1 cellular context compared by ENCODE assay signal in genomic region chr9:137429974-137430722, GRCh38.
TF ChIP-seq lines count a peak whose summit lies in the region.

No MANE protein-coding gene starts in this region.

TF ChIP-seq in K562, 482 proteins besides CTCF, POLR2A, EP300 and RAD21 (continued from another document and continues in another):
- TF ChIP-seq MBD1 (CRISPR knock-in tag; IDR thresholded peaks at IDR 0.05) (no peak), BCL6 (CRISPR knock-in tag; IDR thresholded peaks at IDR 0.05) (no peak), PURB (CRISPR knock-in tag; IDR thresholded peaks at IDR 0.05; ENCODE audit: low read depth) (no peak), E2F6 (IDR thresholded peaks at IDR 0.05; ENCODE audit: borderline replicate concordance in 1 of 2, extremely low read depth in 1 of 2, insufficient read depth in 1 of 2, insufficient read length in 1 of 2, low read depth in 1 of 2, low read length in 1 of 2, poor library complexity in 1 of 2, severe bottlenecking in 1 of 2) (peak in 1 of 2 experiments; percentile 17), SRSF9 (IDR thresholded peaks at IDR 0.05; ENCODE audit: borderline replicate concordance, low read depth, low read length) (no peak), DDX20 (tag; IDR thresholded peaks at IDR 0.05; ENCODE audit: low read depth) (no peak), MAZ (CRISPR knock-in tag; conservative IDR thresholded peaks at IDR 0.05 in 1 of 2, IDR thresholded peaks at IDR 0.05 in 1 of 2) (0 out of 4 replicates have a peak, but pooled peaks of 1 of the 2 experiments have one; percentile 26), ZNF830 (CRISPR knock-in tag; IDR thresholded peaks at IDR 0.05) (no peak), ZNF431 (CRISPR knock-in tag; IDR thresholded peaks at IDR 0.05) (no peak), EGR1 (conservative IDR thresholded peaks at IDR 0.05) (peak; percentile 36; the same call in 1 of the 2 replicates), SOX6 (IDR thresholded peaks at IDR 0.05) (no peak), SAFB2 (IDR thresholded peaks at IDR 0.05; ENCODE audit: borderline replicate concordance, low read depth, low read length, severe bottlenecking) (no peak), DLX4 (CRISPR knock-in tag; IDR thresholded peaks at IDR 0.05) (no peak), MAFK (IDR thresholded peaks at IDR 0.05; ENCODE audit: low read length) (no peak), ZNF12 (CRISPR knock-in tag; IDR thresholded peaks at IDR 0.05) (no peak), ZC3H8 (IDR thresholded peaks at IDR 0.05) (no peak), ELK1 (CRISPR knock-in tag; IDR thresholded peaks at IDR 0.05) (no peak), PRMT5 (CRISPR knock-in tag; IDR thresholded peaks at IDR 0.05) (no peak), CCNT2 (IDR thresholded peaks at IDR 0.05; ENCODE audit: borderline replicate concordance, extremely low read depth, insufficient read length, low read depth, low read length) (peak; percentile 71), NONO (IDR thresholded peaks at IDR 0.05; ENCODE audit: low read depth in 2 of 2, low read length in 1 of 2) (no peak), HOXB6 (CRISPR knock-in tag; IDR thresholded peaks at IDR 0.05; ENCODE audit: borderline replicate concordance) (no peak), GATAD2B (IDR thresholded peaks at IDR 0.05; ENCODE audit: borderline replicate concordance) (no peak), RBFOX2 (IDR thresholded peaks at IDR 0.05; ENCODE audit: low read depth, low read length) (peak; percentile 74), ZBTB9 (CRISPR knock-in tag; IDR thresholded peaks at IDR 0.05) (peak; percentile 33; the same call in 1 of the 2 replicates), HOMEZ (CRISPR knock-in tag; IDR thresholded peaks at IDR 0.05) (no peak), PHF8 (IDR thresholded peaks at IDR 0.05; ENCODE audit: borderline replicate concordance, low read length) (peak; percentile 53; the same call in 1 of the 2 replicates), ZC3H4 (CRISPR knock-in tag; IDR thresholded peaks at IDR 0.05; ENCODE audit: borderline replicate concordance) (peak; percentile 4; the same call in 1 of the 2 replicates), MCM5 (IDR thresholded peaks at IDR 0.05; ENCODE audit: low read depth) (no peak), BHLHE40 (IDR thresholded peaks at IDR 0.05; ENCODE audit: low read length) (peak; percentile 54), POLR2G (IDR thresholded peaks at IDR 0.05; ENCODE audit: low read depth, low read length) (peak; percentile 78), ARHGAP35 (IDR thresholded peaks at IDR 0.05; ENCODE audit: partially characterized antibody) (no peak), ZBTB7A (IDR thresholded peaks at IDR 0.05; ENCODE audit: borderline replicate concordance, control insufficient read depth, low read depth, low read length) (0 out of 2 replicates have a peak, but pooled peaks have one; percentile 25), ZNF512 (tag; IDR thresholded peaks at IDR 0.05) (no peak), ZNF778 (CRISPR knock-in tag; IDR thresholded peaks at IDR 0.05) (no peak), HCFC1 (IDR thresholded peaks at IDR 0.05; ENCODE audit: low read depth, low read length) (0 out of 2 replicates have a peak, but pooled peaks have one; percentile 6), ASH1L (IDR thresholded peaks at IDR 0.05; ENCODE audit: borderline replicate concordance, low read depth, partially characterized antibody) (no peak), TCF3 (CRISPR knock-in tag; IDR thresholded peaks at IDR 0.05) (no peak), HNRNPUL1 (IDR thresholded peaks at IDR 0.05; ENCODE audit: low read length) (no peak), TBL1XR1 (IDR thresholded peaks at IDR 0.05; ENCODE audit: low read length in 2 of 2) (no peak)
- TF ChIP-seq, protein P1, sequence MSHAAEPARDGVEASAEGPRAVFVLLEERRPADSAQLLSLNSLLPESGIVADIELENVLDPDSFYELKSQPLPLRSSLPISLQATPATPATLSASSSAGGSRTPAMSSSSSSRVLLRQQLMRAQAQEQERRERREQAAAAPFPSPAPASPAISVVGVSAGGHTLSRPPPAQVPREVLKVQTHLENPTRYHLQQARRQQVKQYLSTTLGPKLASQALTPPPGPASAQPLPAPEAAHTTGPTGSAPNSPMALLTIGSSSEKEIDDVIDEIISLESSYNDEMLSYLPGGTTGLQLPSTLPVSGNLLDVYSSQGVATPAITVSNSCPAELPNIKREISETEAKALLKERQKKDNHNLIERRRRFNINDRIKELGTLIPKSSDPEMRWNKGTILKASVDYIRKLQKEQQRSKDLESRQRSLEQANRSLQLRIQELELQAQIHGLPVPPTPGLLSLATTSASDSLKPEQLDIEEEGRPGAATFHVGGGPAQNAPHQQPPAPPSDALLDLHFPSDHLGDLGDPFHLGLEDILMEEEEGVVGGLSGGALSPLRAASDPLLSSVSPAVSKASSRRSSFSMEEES (CRISPR knock-in tag; IDR thresholded peaks at IDR 0.05), result no peak
- TF ChIP-seq, protein P2, sequence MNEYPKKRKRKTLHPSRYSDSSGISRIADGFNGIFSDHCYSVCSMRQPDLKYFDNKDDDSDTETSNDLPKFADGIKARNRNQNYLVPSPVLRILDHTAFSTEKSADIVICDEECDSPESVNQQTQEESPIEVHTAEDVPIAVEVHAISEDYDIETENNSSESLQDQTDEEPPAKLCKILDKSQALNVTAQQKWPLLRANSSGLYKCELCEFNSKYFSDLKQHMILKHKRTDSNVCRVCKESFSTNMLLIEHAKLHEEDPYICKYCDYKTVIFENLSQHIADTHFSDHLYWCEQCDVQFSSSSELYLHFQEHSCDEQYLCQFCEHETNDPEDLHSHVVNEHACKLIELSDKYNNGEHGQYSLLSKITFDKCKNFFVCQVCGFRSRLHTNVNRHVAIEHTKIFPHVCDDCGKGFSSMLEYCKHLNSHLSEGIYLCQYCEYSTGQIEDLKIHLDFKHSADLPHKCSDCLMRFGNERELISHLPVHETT (CRISPR knock-in tag; conservative IDR thresholded peaks at IDR 0.05 in 1 of 2, IDR thresholded peaks at IDR 0.05 in 1 of 2), result no peak
- TF ChIP-seq, protein P3, sequence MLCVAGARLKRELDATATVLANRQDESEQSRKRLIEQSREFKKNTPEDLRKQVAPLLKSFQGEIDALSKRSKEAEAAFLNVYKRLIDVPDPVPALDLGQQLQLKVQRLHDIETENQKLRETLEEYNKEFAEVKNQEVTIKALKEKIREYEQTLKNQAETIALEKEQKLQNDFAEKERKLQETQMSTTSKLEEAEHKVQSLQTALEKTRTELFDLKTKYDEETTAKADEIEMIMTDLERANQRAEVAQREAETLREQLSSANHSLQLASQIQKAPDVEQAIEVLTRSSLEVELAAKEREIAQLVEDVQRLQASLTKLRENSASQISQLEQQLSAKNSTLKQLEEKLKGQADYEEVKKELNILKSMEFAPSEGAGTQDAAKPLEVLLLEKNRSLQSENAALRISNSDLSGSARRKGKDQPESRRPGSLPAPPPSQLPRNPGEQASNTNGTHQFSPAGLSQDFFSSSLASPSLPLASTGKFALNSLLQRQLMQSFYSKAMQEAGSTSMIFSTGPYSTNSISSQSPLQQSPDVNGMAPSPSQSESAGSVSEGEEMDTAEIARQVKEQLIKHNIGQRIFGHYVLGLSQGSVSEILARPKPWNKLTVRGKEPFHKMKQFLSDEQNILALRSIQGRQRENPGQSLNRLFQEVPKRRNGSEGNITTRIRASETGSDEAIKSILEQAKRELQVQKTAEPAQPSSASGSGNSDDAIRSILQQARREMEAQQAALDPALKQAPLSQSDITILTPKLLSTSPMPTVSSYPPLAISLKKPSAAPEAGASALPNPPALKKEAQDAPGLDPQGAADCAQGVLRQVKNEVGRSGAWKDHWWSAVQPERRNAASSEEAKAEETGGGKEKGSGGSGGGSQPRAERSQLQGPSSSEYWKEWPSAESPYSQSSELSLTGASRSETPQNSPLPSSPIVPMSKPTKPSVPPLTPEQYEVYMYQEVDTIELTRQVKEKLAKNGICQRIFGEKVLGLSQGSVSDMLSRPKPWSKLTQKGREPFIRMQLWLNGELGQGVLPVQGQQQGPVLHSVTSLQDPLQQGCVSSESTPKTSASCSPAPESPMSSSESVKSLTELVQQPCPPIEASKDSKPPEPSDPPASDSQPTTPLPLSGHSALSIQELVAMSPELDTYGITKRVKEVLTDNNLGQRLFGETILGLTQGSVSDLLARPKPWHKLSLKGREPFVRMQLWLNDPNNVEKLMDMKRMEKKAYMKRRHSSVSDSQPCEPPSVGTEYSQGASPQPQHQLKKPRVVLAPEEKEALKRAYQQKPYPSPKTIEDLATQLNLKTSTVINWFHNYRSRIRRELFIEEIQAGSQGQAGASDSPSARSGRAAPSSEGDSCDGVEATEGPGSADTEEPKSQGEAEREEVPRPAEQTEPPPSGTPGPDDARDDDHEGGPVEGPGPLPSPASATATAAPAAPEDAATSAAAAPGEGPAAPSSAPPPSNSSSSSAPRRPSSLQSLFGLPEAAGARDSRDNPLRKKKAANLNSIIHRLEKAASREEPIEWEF (CRISPR knock-in tag; IDR thresholded peaks at IDR 0.05), result no peak
- TF ChIP-seq, protein P4, sequence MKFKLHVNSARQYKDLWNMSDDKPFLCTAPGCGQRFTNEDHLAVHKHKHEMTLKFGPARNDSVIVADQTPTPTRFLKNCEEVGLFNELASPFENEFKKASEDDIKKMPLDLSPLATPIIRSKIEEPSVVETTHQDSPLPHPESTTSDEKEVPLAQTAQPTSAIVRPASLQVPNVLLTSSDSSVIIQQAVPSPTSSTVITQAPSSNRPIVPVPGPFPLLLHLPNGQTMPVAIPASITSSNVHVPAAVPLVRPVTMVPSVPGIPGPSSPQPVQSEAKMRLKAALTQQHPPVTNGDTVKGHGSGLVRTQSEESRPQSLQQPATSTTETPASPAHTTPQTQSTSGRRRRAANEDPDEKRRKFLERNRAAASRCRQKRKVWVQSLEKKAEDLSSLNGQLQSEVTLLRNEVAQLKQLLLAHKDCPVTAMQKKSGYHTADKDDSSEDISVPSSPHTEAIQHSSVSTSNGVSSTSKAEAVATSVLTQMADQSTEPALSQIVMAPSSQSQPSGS (CRISPR knock-in tag; IDR thresholded peaks at IDR 0.05), result no peak
